ENCODE assay signal across 8 cellular contexts in the genomic region with DNA sequence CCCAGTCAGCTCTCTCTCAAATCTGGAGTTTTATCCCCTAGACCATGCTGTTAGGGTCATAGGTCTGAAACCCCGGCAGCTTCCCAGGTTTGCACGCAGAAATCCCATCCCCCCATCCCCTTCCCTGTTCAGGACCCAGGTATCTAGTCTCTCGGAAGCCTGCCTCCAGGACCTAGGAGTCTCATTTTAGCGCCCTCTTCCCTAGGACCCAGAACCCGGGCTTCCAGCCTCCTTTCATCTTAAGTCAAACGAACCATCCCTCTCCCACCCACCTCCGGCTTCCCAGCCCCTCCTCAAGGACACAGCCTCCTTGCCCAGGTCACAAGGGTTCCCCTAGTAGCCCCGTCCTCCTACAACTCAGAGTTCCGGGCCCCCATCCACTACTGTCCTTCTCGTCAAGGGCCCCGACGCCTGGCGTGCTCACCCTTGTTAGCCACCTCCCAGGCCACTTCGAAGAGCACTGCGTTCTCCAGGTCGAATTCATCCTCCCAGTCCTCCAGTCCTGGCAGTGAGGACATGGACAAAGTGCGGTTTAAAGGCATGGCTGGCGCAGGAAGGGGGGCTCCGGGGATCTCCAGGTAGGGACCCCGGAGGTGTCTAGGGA. TPM values are rescaled to one million over a fixed set of nuclear protein-coding genes. Genes with fewer than 3 reads are reported as not detected.
DNase-seq lines count a peak whose midpoint lies in the region; ATAC-seq and TF ChIP-seq lines count a peak whose summit lies in the region.

No MANE protein-coding gene starts in this region.

- H3K27me3 Mint-ChIP-seq in activated CD8-positive, alpha-beta memory T cell treated with anti-CD3 and anti-CD28 coated beads, Interleukin-2, amount 10 ng/mL, durations not matched to agents 7 days and 5 days = no peaks in the 10 kb centered on the region

- H3K27me3 ChIP-seq in OCI-LY3 (ENCODE audit: low read depth, low read length) = no peaks in the 10 kb centered on the region
- H3K27me3 ChIP-seq in duodenal mucosa (ENCODE audit: control insufficient read depth in 1 of 2, insufficient read depth in 2 of 2, low read length in 2 of 2) = no peaks in the 10 kb centered on the region
- no peaks in the 10 kb centered on the region for H3K27me3 ChIP-seq in mucosa of stomach (ENCODE audit: control insufficient read depth, insufficient read depth, low read length)

- peaks cover 7% of the 10 kb centered on the region; the same call in 1 of the 2 replicates for H4K20me1 ChIP-seq in OCI-LY3 (ENCODE audit: insufficient read depth, low read length)

- peak overlapping the region; percentile 85 for H3K4me3 ChIP-seq in OCI-LY3 (ENCODE audit: low read length)
- peak overlapping the region; percentile 96 to 99 for H3K4me3 ChIP-seq in duodenal mucosa (ENCODE audit: low read depth in 1 of 2, low read length in 2 of 2)
- peak overlapping the region; percentile 98 for H3K4me3 ChIP-seq in mucosa of stomach (ENCODE audit: low read length)

- peaks cover 36% of the 10 kb centered on the region for H3K4me1 Mint-ChIP-seq in activated CD8-positive, alpha-beta memory T cell treated with anti-CD3 and anti-CD28 coated beads, Interleukin-2, amount 10 ng/mL, durations not matched to agents 7 days and 5 days

- peak; percentile 3 for ATAC-seq in activated CD8-positive, alpha-beta memory T cell treated with anti-CD3 and anti-CD28 coated beads, Interleukin-2, amount 10 ng/mL, durations not matched to agents 7 days and 5 days

- H3K9ac ChIP-seq in OCI-LY3 (ENCODE audit: low read length) (peak overlapping the region; percentile 84), duodenal mucosa (ENCODE audit: low read depth in 1 of 2, low read length in 2 of 2) (peak overlapping the region; percentile 98 to 100), mucosa of stomach (ENCODE audit: low read length) (peak overlapping the region; percentile 98)

- H3K36me3 Mint-ChIP-seq in activated CD8-positive, alpha-beta memory T cell treated with anti-CD3 and anti-CD28 coated beads, Interleukin-2, amount 10 ng/mL, durations not matched to agents 7 days and 5 days = peaks cover 26% of the 10 kb centered on the region

- TF ChIP-seq CTCF in OCI-LY3 (IDR thresholded peaks at IDR 0.05; ENCODE audit: low read depth, low read length) = no peak

- H3K4me3 Mint-ChIP-seq in activated CD8-positive, alpha-beta memory T cell treated with anti-CD3 and anti-CD28 coated beads, Interleukin-2, amount 10 ng/mL, durations not matched to agents 7 days and 5 days = peak overlapping the region; percentile 89

- H3K79me2 ChIP-seq in OCI-LY3 (ENCODE audit: low read length) = peaks cover 60% of the 10 kb centered on the region

- 0 out of 2 replicates have a peak overlapping the region, but pooled peaks have one; percentile 4 for H2AFZ ChIP-seq in OCI-LY3 (ENCODE audit: low read depth, low read length)

- H3K36me3 ChIP-seq in OCI-LY3 (replicated peaks; ENCODE audit: low read depth, low read length) (peaks cover 12% of the 10 kb centered on the region), duodenal mucosa (ENCODE audit: control insufficient read depth in 1 of 2, insufficient read depth in 2 of 2, low read length in 2 of 2) (peaks cover 7 to 19% of the 10 kb centered on the region in 2 donors), mucosa of stomach (ENCODE audit: control insufficient read depth, insufficient read depth, low read length) (no peaks in the 10 kb centered on the region)

- H3K27ac ChIP-seq in OCI-LY3 (ENCODE audit: low read length) = peak overlapping the region; percentile 43
- H3K27ac ChIP-seq in duodenal mucosa (ENCODE audit: low read depth, low read length) = peak overlapping the region; percentile 85

- no peaks in the 10 kb centered on the region for H3K9me3 ChIP-seq in OCI-LY3 (ENCODE audit: insufficient read depth, low read length)
- H3K9me3 ChIP-seq in duodenal mucosa (ENCODE audit: control insufficient read depth in 1 of 2, low read length in 2 of 2) = no peaks in the 10 kb centered on the region
- H3K9me3 ChIP-seq in mucosa of stomach (ENCODE audit: control insufficient read depth, low read length) = no peaks in the 10 kb centered on the region

- H3K4me2 ChIP-seq in OCI-LY3 (ENCODE audit: low read length) = peak overlapping the region; percentile 93

- no peaks in the 10 kb centered on the region for H3K9me3 Mint-ChIP-seq in activated CD8-positive, alpha-beta memory T cell treated with anti-CD3 and anti-CD28 coated beads, Interleukin-2, amount 10 ng/mL, durations not matched to agents 7 days and 5 days (ENCODE audit: low read depth)

- DNase-seq in activated CD8-positive, alpha-beta memory T cell treated with anti-CD3 and anti-CD28 coated beads, Interleukin-2, amount 10 ng/mL, durations not matched to agents 7 days and 5 days = no peak
- no peak for DNase-seq in activated CD8-positive, alpha-beta memory T cell treated with anti-CD3 and anti-CD28 coated beads, Interleukin-2, amount 50 U/mL, for 48 hours
- no peak for DNase-seq in iPS-NIHi11 (ENCODE audit: low spot score)
- no peak for DNase-seq in NK-92 treated with Interleukin-12 subunit alpha and Interleukin-12 subunit beta, amount 100 ng/mL, for 24 hours (lab: John Stamatoyannopoulos, UW)
- no peak for DNase-seq in NCI-H446 treated with DMSO at 0.1 percent for 48 hours (lab: John Stamatoyannopoulos, UW)

- peak overlapping the region; percentile 97 for H3K27ac Mint-ChIP-seq in activated CD8-positive, alpha-beta memory T cell treated with anti-CD3 and anti-CD28 coated beads, Interleukin-2, amount 10 ng/mL, durations not matched to agents 7 days and 5 days

- CTCF ChIA-PET in activated CD8-positive, alpha-beta memory T cell treated with anti-CD3 and anti-CD28 coated beads, Interleukin-2, amount 10 ng/mL, durations not matched to agents 7 days and 5 days (lab: Charles Lee) = interaction anchor here (0.8 to 4.1 kb wide), 31 partner anchors 8 to 279 kb away, joined by 3 to 45 read pairs (median 7); partner anchors contain the start of genes BAX, CGB7 and FTL

- peaks cover 16% of the 10 kb centered on the region for H3K4me1 ChIP-seq in OCI-LY3 (ENCODE audit: low read length)
- peaks cover 21 to 31% of the 10 kb centered on the region in 2 donors for H3K4me1 ChIP-seq in duodenal mucosa (ENCODE audit: control insufficient read depth in 1 of 2, insufficient read depth in 2 of 2, low read length in 2 of 2)
- H3K4me1 ChIP-seq in mucosa of stomach (ENCODE audit: control insufficient read depth, insufficient read depth, low read length) = peaks cover 9% of the 10 kb centered on the region

RNA-seq across cellular contexts. Expression of gene GYS1, which starts 0.4 kb away (rescaled TPM):
- total RNA-seq in activated CD8-positive, alpha-beta memory T cell treated with anti-CD3 and anti-CD28 coated beads, Interleukin-2, amount 10 ng/mL, durations not matched to agents 7 days and 5 days = 10 to 100 TPM; 44.0 to 65.5 TPM

RNA-seq across cellular contexts. Expression of gene RUVBL2, which starts 1.0 kb away (rescaled TPM):
- total RNA-seq in activated CD8-positive, alpha-beta memory T cell treated with anti-CD3 and anti-CD28 coated beads, Interleukin-2, amount 10 ng/mL, durations not matched to agents 7 days and 5 days = 100 to 1,000 TPM; 124 to 125 TPM

RNA-seq across cellular contexts. Expression of gene LHB, which starts 24.2 kb away (rescaled TPM):
- not detected for total RNA-seq in activated CD8-positive, alpha-beta memory T cell treated with anti-CD3 and anti-CD28 coated beads, Interleukin-2, amount 10 ng/mL, durations not matched to agents 7 days and 5 days

RNA-seq across cellular contexts. Expression of gene FTL, which starts 27.6 kb away (rescaled TPM):
- total RNA-seq in activated CD8-positive, alpha-beta memory T cell treated with anti-CD3 and anti-CD28 coated beads, Interleukin-2, amount 10 ng/mL, durations not matched to agents 7 days and 5 days = 1,000 to 10,000 TPM; 1,380 to 1,403 TPM

RNA-seq across cellular contexts. Expression of gene CGB3, which starts 31.5 kb away (rescaled TPM):
- total RNA-seq in activated CD8-positive, alpha-beta memory T cell treated with anti-CD3 and anti-CD28 coated beads, Interleukin-2, amount 10 ng/mL, durations not matched to agents 7 days and 5 days = not detected
